In the genomic region with DNA sequence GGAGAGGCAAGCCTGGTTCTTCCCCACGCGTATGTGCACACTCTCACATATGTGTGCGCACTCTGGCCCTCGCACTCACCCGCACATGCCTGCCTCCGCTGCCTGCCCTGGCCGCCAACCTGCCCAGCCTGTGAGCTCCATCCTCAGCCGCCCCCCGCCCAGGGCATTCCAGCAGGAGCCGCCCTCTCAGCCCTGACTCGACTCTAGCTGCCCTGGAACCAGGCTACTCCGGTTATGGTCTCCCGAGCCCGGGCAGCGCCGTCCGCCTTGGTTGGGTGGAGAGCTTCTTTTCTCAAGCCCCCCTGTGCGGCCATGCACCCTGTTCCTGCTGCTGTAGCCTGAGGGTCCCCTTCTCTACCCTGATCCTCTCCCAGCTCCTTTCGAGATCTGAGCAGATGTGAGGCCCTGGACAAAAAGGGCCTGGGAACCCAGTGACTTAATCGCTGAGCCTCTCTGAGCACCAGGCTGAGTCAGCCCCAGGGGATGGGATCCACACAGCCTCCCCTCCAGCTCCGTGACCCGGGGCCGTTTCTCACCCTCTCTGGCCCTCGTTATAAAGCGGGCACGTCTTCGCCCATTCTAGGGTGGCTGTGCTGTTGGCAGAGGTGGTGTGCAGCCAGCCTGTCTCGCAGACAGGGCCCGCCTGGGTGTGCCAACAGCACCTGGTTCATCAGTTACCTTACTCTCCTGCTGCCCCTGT, we compare ENCODE assay signal across 17 cellular contexts.
"Had no signal": no experiment of that assay in that cellular context is flagged by ENCODE, and none has a peak within 500 bp of the region (broad histone marks: within the 10 kb centered on the region; RNA-seq: fewer than 3 reads in every experiment).

No MANE protein-coding gene starts in this region.

- H3K27me3 ChIP-seq: vagina had no signal

- H3K4me3 ChIP-seq: gastroesophageal sphincter, stomach, suprapubic skin, vagina had no signal

- H3K4me1 ChIP-seq: gastroesophageal sphincter, stomach, vagina had no signal

- H3K36me3 ChIP-seq: gastroesophageal sphincter, stomach, suprapubic skin, vagina had no signal

- DNase-seq: activated CD4-positive, alpha-beta T cell treated with anti-CD3 and anti-CD28 coated beads, Interleukin-2, amount 50 U/mL, for 48 hours; activated CD8-positive, alpha-beta memory T cell treated with anti-CD3 and anti-CD28 coated beads, Interleukin-2, amount 50 U/mL, for 48 hours; activated naive CD4-positive, alpha-beta T cell treated with Interleukin-2 at 50 U/mL for 16 hours; activated naive CD8-positive, alpha-beta T cell treated with anti-CD3 and anti-CD28 coated beads for 36 hours; activated T-cell treated with anti-CD3 and anti-CD28 coated beads, Interleukin-2, amount 50 U/mL, for 4 hours; mammary epithelial cell; nucleus accumbens; retina; stimulated activated CD4-positive, alpha-beta T cell treated with anti-CD3 and anti-CD28 coated beads, Interleukin-12 subunit alpha, Interleukin-12 subunit beta, amount 100 ng/mL, for 4 hours; stomach; T-helper 9 cell had no signal

- H3K27ac ChIP-seq: epithelial cell of prostate, gastroesophageal sphincter, stomach, suprapubic skin, vagina had no signal

- ATAC-seq: activated T-cell treated with anti-CD3 and anti-CD28 coated beads, Interleukin-2, amount 50 U/mL, for 4 hours; left lobe of liver had no signal

- H3K9me3 ChIP-seq: gastroesophageal sphincter, stomach, suprapubic skin, vagina had no signal

- FAIRE-seq: keratinocyte had no signal
